ENCODE assay signal across 26 cellular contexts in genomic region chr3:196047391-196048030, GRCh38. TPM values are rescaled to one million over a fixed set of nuclear protein-coding genes. Genes with fewer than 3 reads are reported as not detected.
A peak's percentile ranks its signal among the peaks of the same experiment; 100 is the strongest.
DNase-seq lines count a peak whose midpoint lies in the region; ATAC-seq and TF ChIP-seq lines count a peak whose summit lies in the region.
"Had no signal": no experiment of that assay in that cellular context is flagged by ENCODE, and none has a peak within 500 bp of the region (broad histone marks: within the 10 kb centered on the region; RNA-seq: fewer than 3 reads in every experiment).

No MANE protein-coding gene starts in this region.

- H3K9me3 ChIP-seq in liver (ENCODE audit: control insufficient read depth in 4 of 4, low read length in 3 of 4) (no peaks in the 10 kb centered on the region), SJCRH30 (replicated peaks) (no peaks in the 10 kb centered on the region)
- H3K9me3 ChIP-seq: ascending aorta, BE2C, SK-N-SH, testis, uterus had no signal

- ATAC-seq in stimulated activated naive CD8-positive, alpha-beta T cell treated with anti-CD3 and anti-CD28 coated beads, Interleukin-15, Interleukin-2, amounts not matched to agents 100 U/mL and 50 U/mL, for 24 hours: no peak
- ATAC-seq: left cardiac atrium had no signal

- no peak overlapping the region for H3K4me3 ChIP-seq in liver (ENCODE audit: low read depth in 1 of 3, low read length in 3 of 3)
- no peak overlapping the region for H3K4me3 ChIP-seq in SJCRH30
- H3K4me3 ChIP-seq: ascending aorta, testis, uterus had no signal

- H3K36me3 Mint-ChIP-seq in stimulated activated naive CD8-positive, alpha-beta T cell treated with anti-CD3 and anti-CD28 coated beads, Interleukin-15, Interleukin-2, amounts not matched to agents 100 ng/mL and 50 ng/mL, for 24 hours (ENCODE audit: low read depth): peaks cover 61% of the 10 kb centered on the region

- DNase-seq in stimulated activated naive CD8-positive, alpha-beta T cell treated with anti-CD3 and anti-CD28 coated beads, Interleukin-15, Interleukin-2, amounts not matched to agents 100 U/mL and 50 U/mL, for 24 hours: no peak
- DNase-seq in OCI-M2 (lab: John Stamatoyannopoulos, UW; ENCODE audit: unreplicated experiment) (peak; percentile 25), anterior cingulate cortex (lab: John Stamatoyannopoulos, UW) (no peak), SJCRH30 (no peak), NCI-H345 (lab: John Stamatoyannopoulos, UW) (no peak)
- DNase-seq: activated CD4-positive, alpha-beta T cell treated with anti-CD3 and anti-CD28 coated beads for 1 hour; activated naive CD8-positive, alpha-beta T cell treated with anti-CD3 and anti-CD28 coated beads, Interleukin-2, amount 10 ng/mL, durations not matched to agents 7 days and 5 days; BE2C; CD8-positive, alpha-beta memory T cell; DMS 273 treated with DMSO at 0.1 percent for 48 hours; effector CD8-positive, alpha-beta T cell; HCEC 1CT; immature natural killer cell; left cardiac atrium; NCI-H1092; NCI-H1694 treated with DMSO at 0.1 percent for 48 hours; nephron progenitor cell; SK-N-SH; stimulated activated naive CD4-positive, alpha-beta T cell; testis; uterus had no signal

- TF ChIP-seq CTCF in liver (IDR thresholded peaks at IDR 0.05; ENCODE audit: low read depth, low read length, missing input control): no peak

- H3K27me3 Mint-ChIP-seq in stimulated activated naive CD8-positive, alpha-beta T cell treated with anti-CD3 and anti-CD28 coated beads, Interleukin-15, Interleukin-2, amounts not matched to agents 100 ng/mL and 50 ng/mL, for 24 hours: no peaks in the 10 kb centered on the region
- H3K27me3 Mint-ChIP-seq: activated naive CD8-positive, alpha-beta T cell treated with anti-CD3 and anti-CD28 coated beads, Interleukin-2, amount 10 ng/mL, durations not matched to agents 7 days and 5 days; CD8-positive, alpha-beta memory T cell; memory B cell had no signal

- H3K4me1 ChIP-seq in liver (ENCODE audit: control insufficient read depth in 4 of 4, insufficient read depth in 4 of 4, low read length in 3 of 4): peaks cover 0 to 13% (median 9%) of the 10 kb centered on the region in 4 donors
- H3K4me1 ChIP-seq in SJCRH30: no peaks in the 10 kb centered on the region
- H3K4me1 ChIP-seq: ascending aorta, testis, uterus had no signal

- H3K27me3 ChIP-seq in liver (ENCODE audit: control insufficient read depth in 4 of 4, insufficient read depth in 4 of 4, low read length in 3 of 4) (no peaks in the 10 kb centered on the region), SJCRH30 (no peaks in the 10 kb centered on the region)
- H3K27me3 ChIP-seq: ascending aorta, BE2C, testis, uterus had no signal

- H3K27ac ChIP-seq in liver (ENCODE audit: low read depth in 1 of 2, low read length in 2 of 2): no peak overlapping the region
- no peak overlapping the region for H3K27ac ChIP-seq in SJCRH30
- H3K27ac ChIP-seq: ascending aorta, testis, uterus had no signal

- no peak overlapping the region for H3K4me3 Mint-ChIP-seq in stimulated activated naive CD8-positive, alpha-beta T cell treated with anti-CD3 and anti-CD28 coated beads, Interleukin-15, Interleukin-2, amounts not matched to agents 100 ng/mL and 50 ng/mL, for 24 hours
- H3K4me3 Mint-ChIP-seq: activated naive CD8-positive, alpha-beta T cell treated with anti-CD3 and anti-CD28 coated beads, Interleukin-2, amount 10 ng/mL, durations not matched to agents 7 days and 5 days; CD8-positive, alpha-beta memory T cell; immature natural killer cell; memory B cell; nephron progenitor cell; T-helper 1 cell treated with Interleukin-12 subunit alpha and Interleukin-12 subunit beta and Interleukin-4 antibody, amounts not matched to agents 30 μg/mL and 1 μg/mL, for 36 hours had no signal

- 73% methylated on average over 11 of the region's 11 CpGs for WGBS in liver

- H3K36me3 ChIP-seq in liver (ENCODE audit: control insufficient read depth in 4 of 4, insufficient read depth in 3 of 4, low read depth in 1 of 4, low read length in 3 of 4) (peaks cover 12 to 40% (median 36%) of the 10 kb centered on the region in 4 donors), SJCRH30 (peaks cover 36% of the 10 kb centered on the region)
- H3K36me3 ChIP-seq: uterus had no signal

- no peak overlapping the region for H3K9ac ChIP-seq in liver (ENCODE audit: low read depth in 1 of 2, low read length in 2 of 2)
- H3K9ac ChIP-seq: SK-N-SH had no signal

- H3K27ac Mint-ChIP-seq in stimulated activated naive CD8-positive, alpha-beta T cell treated with anti-CD3 and anti-CD28 coated beads, Interleukin-15, Interleukin-2, amounts not matched to agents 100 ng/mL and 50 ng/mL, for 24 hours: peak overlapping the region; percentile 55
- H3K27ac Mint-ChIP-seq: activated naive CD8-positive, alpha-beta T cell treated with anti-CD3 and anti-CD28 coated beads, Interleukin-2, amount 10 ng/mL, durations not matched to agents 7 days and 5 days; immature natural killer cell; memory B cell; nephron progenitor cell; T-helper 1 cell treated with Interleukin-12 subunit alpha and Interleukin-12 subunit beta and Interleukin-4 antibody, amounts not matched to agents 30 μg/mL and 1 μg/mL, for 36 hours had no signal

- peaks cover 10% of the 10 kb centered on the region for H3K4me1 Mint-ChIP-seq in stimulated activated naive CD8-positive, alpha-beta T cell treated with anti-CD3 and anti-CD28 coated beads, Interleukin-15, Interleukin-2, amounts not matched to agents 100 ng/mL and 50 ng/mL, for 24 hours (ENCODE audit: low read depth)
- H3K4me1 Mint-ChIP-seq: activated naive CD8-positive, alpha-beta T cell treated with anti-CD3 and anti-CD28 coated beads, Interleukin-2, amount 10 ng/mL, durations not matched to agents 7 days and 5 days; CD8-positive, alpha-beta memory T cell; immature natural killer cell; memory B cell had no signal

- H3K9me3 Mint-ChIP-seq in stimulated activated naive CD8-positive, alpha-beta T cell treated with anti-CD3 and anti-CD28 coated beads, Interleukin-15, Interleukin-2, amounts not matched to agents 100 ng/mL and 50 ng/mL, for 24 hours: no peaks in the 10 kb centered on the region
- H3K9me3 Mint-ChIP-seq: immature natural killer cell, nephron progenitor cell had no signal

- no peak for TF ChIP-seq RAD21 in liver (IDR thresholded peaks at IDR 0.05)

TF ChIP-seq in liver, 16 proteins besides CTCF, POLR2A, EP300 and RAD21:
- TF ChIP-seq ZBTB33 (IDR thresholded peaks at IDR 0.05) (no peak), NR2F2 (IDR thresholded peaks at IDR 0.05) (no peak), REST (IDR thresholded peaks at IDR 0.05) (peak; percentile 89), HNF4G (IDR thresholded peaks at IDR 0.05) (no peak), RXRA (IDR thresholded peaks at IDR 0.05) (peak in 1 of 2 donors; percentile 18), YY1 (IDR thresholded peaks at IDR 0.05) (no peak), FOXA2 (IDR thresholded peaks at IDR 0.05) (no peak), SP1 (IDR thresholded peaks at IDR 0.05) (no peak), JUND (IDR thresholded peaks at IDR 0.05) (no peak), HNF4A (conservative IDR thresholded peaks at IDR 0.05) (no peak), TAF1 (conservative IDR thresholded peaks at IDR 0.05) (no peak), EGR1 (IDR thresholded peaks at IDR 0.05; ENCODE audit: low read depth in 2 of 2) (no peak)

RNA-seq across cellular contexts. Expression of gene TFRC, which starts 34.4 kb away (rescaled TPM):
- 1,000 to 10,000 TPM in 1 of 2 donors, 100 to 1,000 TPM in 1; 126 to 1,250 TPM for total RNA-seq in liver
- polyA plus RNA-seq in liver: 10 to 100 TPM; 19.1 to 20.7 TPM
- 259 and 267 TPM in 2 replicates for total RNA-seq in SJCRH30 (2014; rRNA removed; shearing (Covaris generic))
